In genomic region chr19:43642531-43642930, GRCh38 we compare ENCODE assay signal across 31 cellular contexts. TPM values are rescaled to one million over a fixed set of nuclear protein-coding genes. Genes with fewer than 3 reads are reported as not detected.
"Had no signal": no experiment of that assay in that cellular context is flagged by ENCODE, and none has a peak within 500 bp of the region (broad histone marks: within the 10 kb centered on the region; RNA-seq: fewer than 3 reads in every experiment).

No MANE protein-coding gene starts in this region.

- H3K4me2 ChIP-seq: smooth muscle cell had no signal

- H3K36me3 Mint-ChIP-seq: stimulated activated memory B cell treated with anti-CD40 and anti-IgM and Interleukin-4, amounts not matched to agents 10 μg/mL and 1 μg/mL and 100 μg/mL, for 72 hours had no signal

- H3K27ac ChIP-seq: epithelial cell of prostate, gastrocnemius medialis, lower lobe of right lung, neutrophil, pancreas, testis, tibial artery, upper lobe of left lung had no signal

- H3K27ac Mint-ChIP-seq: endodermal cell; naive thymus-derived CD8-positive, alpha-beta T cell; stimulated activated memory B cell treated with anti-CD40 and anti-IgM and Interleukin-4, amounts not matched to agents 10 μg/mL and 1 μg/mL and 100 μg/mL, for 72 hours had no signal

- H3K36me3 ChIP-seq: gastrocnemius medialis, pancreas had no signal

- DNase-seq: dorsolateral prefrontal cortex; effector CD8-positive, alpha-beta T cell; endodermal cell; foreskin fibroblast; gastrocnemius medialis; head of caudate nucleus; left ventricle myocardium superior; lower lobe of right lung; naive thymus-derived CD8-positive, alpha-beta T cell; pancreas; retina; stimulated activated CD4-positive, alpha-beta T cell treated with anti-CD3 and anti-CD28 coated beads, Interleukin-12 subunit alpha, Interleukin-12 subunit beta, amount 100 ng/mL, for 4 hours; stimulated activated CD4-positive, alpha-beta T cell treated with anti-CD3 and anti-CD28 coated beads, Interleukin-1b, Interleukin-23, amount 100 ng/mL, for 48 hours; stimulated activated CD4-positive, alpha-beta T cell treated with anti-CD3 and anti-CD28 coated beads, Interleukin-4, amount 100 ng/mL, for 4 hours; stimulated activated naive CD8-positive, alpha-beta T cell treated with anti-CD3 and anti-CD28 coated beads, Interleukin-15, Interleukin-2, amounts not matched to agents 100 U/mL and 50 U/mL, for 24 hours; substantia nigra; testis; tibial artery; upper lobe of left lung had no signal

- H3K27me3 ChIP-seq: dorsolateral prefrontal cortex, pancreas, testis had no signal

- H3K9me3 ChIP-seq: gastrocnemius medialis, lower lobe of right lung, neutrophil, pancreas, testis, tibial artery, upper lobe of left lung had no signal

- H3K9me3 Mint-ChIP-seq: stimulated activated memory B cell treated with anti-CD40 and anti-IgM and Interleukin-4, amounts not matched to agents 10 μg/mL and 1 μg/mL and 100 μg/mL, for 72 hours had no signal

- FAIRE-seq: colon, keratinocyte, pancreas, urothelium cell line had no signal

- ATAC-seq: esophagus mucosa; gastrocnemius medialis; left ventricle myocardium superior; lower lobe of right lung; naive thymus-derived CD8-positive, alpha-beta T cell; pancreas; sciatic nerve; stimulated activated memory B cell treated with anti-CD40 and anti-IgM and Interleukin-4, amounts not matched to agents 10 μg/mL and 1 μg/mL and 100 μg/mL, for 72 hours; stimulated activated naive CD8-positive, alpha-beta T cell treated with anti-CD3 and anti-CD28 coated beads, Interleukin-15, Interleukin-2, amounts not matched to agents 100 U/mL and 50 U/mL, for 24 hours had no signal

- H3K4me1 ChIP-seq: pancreas had no signal

- H3K4me3 ChIP-seq: dorsolateral prefrontal cortex, gastrocnemius medialis, lower lobe of right lung, pancreas, smooth muscle cell, testis, tibial artery, upper lobe of left lung had no signal

- H3K4me3 Mint-ChIP-seq: endodermal cell; stimulated activated memory B cell treated with anti-CD40 and anti-IgM and Interleukin-4, amounts not matched to agents 10 μg/mL and 1 μg/mL and 100 μg/mL, for 72 hours had no signal

RNA-seq across cellular contexts. Expression of gene CADM4, which starts 2.9 kb away (rescaled TPM):
- polyA plus RNA-seq: naive thymus-derived CD8-positive, alpha-beta T cell had no signal

RNA-seq across cellular contexts. Expression of gene SRRM5, which starts 30.6 kb away (rescaled TPM):
- total RNA-seq: myocyte, pulmonary artery endothelial cell had no signal
- polyA plus RNA-seq: neural cell, smooth muscle cell had no signal
